In the genomic region with DNA sequence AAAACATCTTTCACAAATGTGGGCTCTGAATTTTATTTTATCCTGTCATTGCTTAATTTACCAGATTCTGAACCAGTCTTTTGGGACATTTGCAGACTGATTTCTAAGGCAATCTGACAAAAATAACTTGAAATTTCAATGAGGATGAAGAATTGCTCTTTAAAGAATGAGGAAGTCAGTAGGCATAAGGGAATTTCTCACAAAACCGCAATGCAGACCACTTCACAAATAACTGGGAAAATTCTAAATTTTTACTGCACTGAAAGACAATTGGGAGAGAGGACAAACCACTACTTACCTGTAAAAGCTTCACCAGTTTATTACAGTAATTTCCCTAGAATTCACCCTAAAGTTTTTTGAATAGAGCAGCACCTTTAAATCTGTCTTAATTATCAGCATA, we compare ENCODE assay signal across 9 cellular contexts.
"Had no signal": no experiment of that assay in that cellular context is flagged by ENCODE, and none has a peak within 500 bp of the region (broad histone marks: within the 10 kb centered on the region; RNA-seq: fewer than 3 reads in every experiment).

No MANE protein-coding gene starts in this region.

- FAIRE-seq: HepG2, HTR-8/SVneo, K562 had no signal

- DNase-seq: IMR-90, Karpas-422, KBM-7, KG1 had no signal

- H3K4me3 ChIP-seq: K562 had no signal

- ATAC-seq: HepG2, K562 had no signal

- H3K4me2 ChIP-seq: KMS-11 had no signal

- H3K9ac ChIP-seq: KMS-11 had no signal

- H3K27ac ChIP-seq: HL-60, KMS-11 had no signal
